In the genomic region with DNA sequence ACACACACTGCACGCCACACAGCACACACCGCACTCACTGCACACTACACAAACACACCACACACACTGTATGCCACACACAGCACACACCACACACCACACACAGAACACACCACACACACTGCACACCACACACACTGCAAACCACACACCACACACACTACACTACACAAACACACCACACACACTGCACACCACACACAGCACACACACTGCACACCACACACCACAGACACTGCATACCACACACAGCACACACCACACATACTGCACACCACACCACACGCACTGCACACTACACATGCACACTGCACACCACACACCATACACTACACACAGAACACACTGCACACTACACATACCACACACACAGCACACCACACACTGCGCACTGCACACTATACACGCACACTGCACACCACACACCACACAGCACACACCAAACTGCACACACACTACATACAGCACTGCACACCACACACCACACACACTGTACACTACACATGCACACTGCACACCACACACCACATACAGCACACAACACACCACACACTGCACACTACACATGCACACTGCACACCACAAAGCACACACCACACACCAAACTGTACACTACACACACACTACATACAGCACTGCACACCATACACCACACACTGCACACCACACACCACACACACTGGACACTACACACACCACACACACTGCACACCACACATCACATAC, we compare ENCODE assay signal across 25 cellular contexts.
"Had no signal": no experiment of that assay in that cellular context is flagged by ENCODE, and none has a peak within 500 bp of the region (broad histone marks: within the 10 kb centered on the region; RNA-seq: fewer than 3 reads in every experiment).

No MANE protein-coding gene starts in this region.

- H3K27ac ChIP-seq: colonic mucosa, heart left ventricle, neutrophil, ovary, prostate gland, upper lobe of left lung had no signal

- H3K36me3 ChIP-seq: colonic mucosa, heart left ventricle, neutrophil, ovary, prostate gland, upper lobe of left lung had no signal

- H3K4me1 ChIP-seq: colonic mucosa, heart left ventricle, prostate gland, upper lobe of left lung had no signal

- H3K9me3 ChIP-seq: colonic mucosa, neutrophil, ovary, prostate gland, upper lobe of left lung had no signal

- H3K4me3 ChIP-seq: colonic mucosa, heart left ventricle, ovary, prostate gland, smooth muscle cell, upper lobe of left lung had no signal

- H3K4me2 ChIP-seq: smooth muscle cell had no signal

- H3K27me3 ChIP-seq: colonic mucosa, heart left ventricle, neutrophil, ovary, upper lobe of left lung had no signal

- DNase-seq: activated B cell treated with CpG ODN at 0.5 μM for 24 hours; activated CD4-positive, alpha-beta T cell treated with anti-CD3 and anti-CD28 coated beads, Interleukin-2, amount 50 U/mL, for 4 hours; activated effector memory CD4-positive, alpha-beta T cell treated with Interleukin-2 at 50 U/mL for 16 hours; activated naive CD4-positive, alpha-beta T cell treated with Interleukin-2 at 50 U/mL for 16 hours; anterior cingulate cortex; cerebellar nuclear complex; colonic mucosa; effector memory CD4-positive, alpha-beta T cell; hypothalamus; immature natural killer cell; midbrain; retina; stimulated activated CD4-positive, alpha-beta T cell treated with anti-CD3 and anti-CD28 coated beads, Interleukin-1b, Interleukin-23, amount 100 ng/mL, for 48 hours; stimulated activated CD4-positive, alpha-beta T cell treated with anti-CD3 and anti-CD28 coated beads, Interleukin-4, amount 100 ng/mL, for 4 hours; stimulated activated CD8-positive, alpha-beta memory T cell treated with anti-CD3 and anti-CD28 coated beads, Interleukin-4, amount 100 ng/mL, for 48 hours; stimulated activated naive CD8-positive, alpha-beta T cell treated with anti-CD3 and anti-CD28 coated beads, Interleukin-15, amount 100 ng/mL, for 72 hours; substantia nigra; T-helper 2 cell; upper lobe of left lung had no signal

- ATAC-seq: stimulated activated memory B cell treated with anti-CD40 and anti-IgM and Interleukin-4, amounts not matched to agents 10 μg/mL and 1 μg/mL and 100 μg/mL, for 72 hours; stimulated activated naive CD8-positive, alpha-beta T cell treated with anti-CD3 and anti-CD28 coated beads, Interleukin-15, amount 100 ng/mL, for 72 hours had no signal
